8 cellular contexts compared by ENCODE assay signal in the genomic region with DNA sequence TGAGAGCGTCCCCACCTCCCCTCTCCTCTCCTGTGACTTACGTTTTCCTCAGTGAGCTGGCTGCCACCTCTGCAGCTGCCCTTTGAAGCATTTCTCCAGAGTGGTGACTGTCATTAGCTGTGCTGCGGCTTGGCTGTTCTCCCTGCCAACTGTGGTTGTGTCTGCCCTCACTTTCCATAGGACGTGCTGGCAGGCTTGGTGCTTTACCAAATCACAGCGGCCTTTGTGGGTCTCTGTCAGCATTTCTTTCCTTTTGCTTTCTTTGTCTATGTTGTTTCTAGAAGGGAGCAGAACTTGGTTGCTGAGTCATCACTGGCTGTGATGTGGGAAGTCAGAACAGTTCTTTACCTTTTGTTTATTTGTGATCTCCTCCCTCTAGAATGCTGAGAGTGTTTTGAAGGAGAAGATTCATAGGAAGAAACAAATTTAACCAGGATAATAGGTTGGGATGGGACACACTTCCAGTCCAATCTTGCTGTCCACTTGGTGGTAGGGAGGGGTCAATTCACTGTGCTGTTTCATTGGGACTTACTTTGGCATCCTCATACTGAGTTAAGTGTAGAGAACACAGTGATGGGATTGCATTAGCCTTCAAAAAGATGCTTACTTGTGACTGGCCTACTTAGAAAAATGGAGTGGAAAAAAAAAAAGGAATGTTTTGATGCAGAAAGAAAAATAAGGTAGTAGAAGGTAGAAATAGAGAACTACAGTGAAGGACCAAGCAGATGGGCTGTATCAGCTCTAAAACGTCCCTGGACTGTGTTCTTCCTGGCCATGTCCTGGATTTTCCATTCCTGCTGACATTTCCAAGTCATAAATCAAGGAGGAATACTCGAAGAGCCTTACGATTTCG.
DNase-seq lines count a peak whose midpoint lies in the region; ATAC-seq and TF ChIP-seq lines count a peak whose summit lies in the region.

No MANE protein-coding gene starts in this region.

- H3F3A ChIP-seq in GM23248 (ENCODE audit: insufficient read depth) = peaks cover 22% of the 10 kb centered on the region

- DNase-seq in GM23248 = peak; percentile 82
- DNase-seq in SW480 (ENCODE audit: low spot score) = peak; percentile 62
- peak; percentile 77 for DNase-seq in fibroblast of the aortic adventitia (ENCODE audit: low read depth)
- no peak for DNase-seq in NCI-H128 (lab: John Stamatoyannopoulos, UW; ENCODE audit: unreplicated experiment)
- no peak for DNase-seq in ecto neural progenitor cell (ENCODE audit: low spot score)

- in situ Hi-C loops in GM23248 (cut with MboI) = no loop called here

- no peak for ATAC-seq in GM18505 (IDR thresholded peaks at IDR 0.05; ENCODE audit: unreplicated experiment)
- no peak for ATAC-seq in HG03354 (IDR thresholded peaks at IDR 0.05; ENCODE audit: poor library complexity, severe bottlenecking, unreplicated experiment)

- no peaks in the 10 kb centered on the region for H3K36me3 ChIP-seq in GM23248 (ENCODE audit: low read depth)

- no peaks in the 10 kb centered on the region for H3K9me3 ChIP-seq in GM23248 (ENCODE audit: low read depth)

- TF ChIP-seq CTCF in fibroblast of the aortic adventitia (IDR thresholded peaks at IDR 0.05; ENCODE audit: insufficient read depth, low read length) = no peak

- H3K4me3 ChIP-seq in GM23248 (peak overlapping the region; percentile 28; the same call in 1 of the 2 replicates), fibroblast of the aortic adventitia (ENCODE audit: low read depth, low read length) (no peak overlapping the region), skin epidermis (no peak overlapping the region)

- 4 to 9% methylated on average over 9 of the region's 9 CpGs for WGBS in GM23248 (ENCODE audit: low coverage in 1 of 2, low lambda C conversion rate in 2 of 2, missing lambda C conversion rate in 2 of 2), 2 experiments

- no peaks in the 10 kb centered on the region for H4K20me1 ChIP-seq in GM23248 (ENCODE audit: insufficient read depth)

- peak overlapping the region; percentile 58 for H3K9ac ChIP-seq in GM23248

- peaks cover 25% of the 10 kb centered on the region for H3K4me1 ChIP-seq in GM23248 (ENCODE audit: insufficient read depth)

- TF ChIP-seq POLR2A in GM18505 (IDR thresholded peaks at IDR 0.05; ENCODE audit: borderline replicate concordance, extremely low read depth, insufficient read depth, insufficient read length) = no peak

- H3K79me2 ChIP-seq in GM23248 (ENCODE audit: insufficient read depth) = no peaks in the 10 kb centered on the region

- no peaks in the 10 kb centered on the region for H3K27me3 ChIP-seq in GM23248 (replicated peaks; ENCODE audit: insufficient read depth)

- H3K4me2 ChIP-seq in GM23248 (ENCODE audit: unreplicated experiment) = peak overlapping the region; percentile 60

- no peaks in the 10 kb centered on the region for H3K9me2 ChIP-seq in GM23248 (ENCODE audit: insufficient read depth)

- H2AFZ ChIP-seq in GM23248 = peak overlapping the region; percentile 73

- H3K27ac ChIP-seq in GM23248 = peak overlapping the region; percentile 74
- peak overlapping the region in 20 of 21 experiments; percentile 42 to 89 (median 70) for H3K27ac ChIP-seq in skin epidermis

Comparison
In these comparisons a context has a peak if more than half of its experiments do, and no peak if none do; other contexts are left out.
1. DNase-seq: peak in GM23248 (single experiment), SW480 (single experiment) and fibroblast of the aortic adventitia (single experiment); none in NCI-H128 (single experiment) and ecto neural progenitor cell (single experiment).